1 cellular context compared by ENCODE assay signal in the genomic region with DNA sequence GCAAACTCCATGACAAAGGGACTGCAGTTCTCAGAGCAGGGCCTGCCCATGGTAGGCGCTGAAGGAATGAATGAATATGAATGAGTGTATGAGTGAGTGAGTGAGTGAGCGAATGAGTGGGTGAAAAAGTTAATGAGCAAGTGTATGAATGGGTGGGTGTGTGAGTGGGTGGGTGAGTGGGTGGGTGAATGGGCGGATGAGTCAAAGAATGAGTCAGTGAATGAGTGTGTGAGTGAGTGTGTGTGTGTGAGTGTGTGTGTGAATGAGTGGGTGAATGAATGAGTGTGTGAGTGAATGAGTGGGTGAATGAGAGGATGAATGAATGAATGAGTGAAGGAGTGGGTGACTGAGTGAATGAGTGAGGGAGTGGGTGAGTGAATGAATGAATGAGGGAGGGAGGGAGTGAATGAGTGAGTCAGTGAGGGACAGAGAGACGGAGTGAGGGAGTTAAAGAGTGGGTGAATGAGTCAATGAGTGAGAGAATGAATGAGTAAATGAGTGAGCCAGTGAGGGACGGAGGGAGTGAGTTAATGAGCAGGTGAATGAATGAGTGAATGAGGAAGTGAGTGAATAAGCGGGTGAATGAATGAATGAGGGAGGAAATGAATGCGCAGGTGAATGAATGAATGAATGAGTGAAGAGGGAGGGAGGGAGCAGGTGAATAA.
TF ChIP-seq lines count a peak whose summit lies in the region.

No MANE protein-coding gene starts in this region.

TF ChIP-seq in K562, 482 proteins besides CTCF, POLR2A, EP300 and RAD21 (continued from another document and continues in another):
- TF ChIP-seq, protein P1, sequence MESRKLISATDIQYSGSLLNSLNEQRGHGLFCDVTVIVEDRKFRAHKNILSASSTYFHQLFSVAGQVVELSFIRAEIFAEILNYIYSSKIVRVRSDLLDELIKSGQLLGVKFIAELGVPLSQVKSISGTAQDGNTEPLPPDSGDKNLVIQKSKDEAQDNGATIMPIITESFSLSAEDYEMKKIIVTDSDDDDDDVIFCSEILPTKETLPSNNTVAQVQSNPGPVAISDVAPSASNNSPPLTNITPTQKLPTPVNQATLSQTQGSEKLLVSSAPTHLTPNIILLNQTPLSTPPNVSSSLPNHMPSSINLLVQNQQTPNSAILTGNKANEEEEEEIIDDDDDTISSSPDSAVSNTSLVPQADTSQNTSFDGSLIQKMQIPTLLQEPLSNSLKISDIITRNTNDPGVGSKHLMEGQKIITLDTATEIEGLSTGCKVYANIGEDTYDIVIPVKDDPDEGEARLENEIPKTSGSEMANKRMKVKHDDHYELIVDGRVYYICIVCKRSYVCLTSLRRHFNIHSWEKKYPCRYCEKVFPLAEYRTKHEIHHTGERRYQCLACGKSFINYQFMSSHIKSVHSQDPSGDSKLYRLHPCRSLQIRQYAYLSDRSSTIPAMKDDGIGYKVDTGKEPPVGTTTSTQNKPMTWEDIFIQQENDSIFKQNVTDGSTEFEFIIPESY (CRISPR knock-in tag; IDR thresholded peaks at IDR 0.05), result no peak
- TF ChIP-seq, protein P2, sequence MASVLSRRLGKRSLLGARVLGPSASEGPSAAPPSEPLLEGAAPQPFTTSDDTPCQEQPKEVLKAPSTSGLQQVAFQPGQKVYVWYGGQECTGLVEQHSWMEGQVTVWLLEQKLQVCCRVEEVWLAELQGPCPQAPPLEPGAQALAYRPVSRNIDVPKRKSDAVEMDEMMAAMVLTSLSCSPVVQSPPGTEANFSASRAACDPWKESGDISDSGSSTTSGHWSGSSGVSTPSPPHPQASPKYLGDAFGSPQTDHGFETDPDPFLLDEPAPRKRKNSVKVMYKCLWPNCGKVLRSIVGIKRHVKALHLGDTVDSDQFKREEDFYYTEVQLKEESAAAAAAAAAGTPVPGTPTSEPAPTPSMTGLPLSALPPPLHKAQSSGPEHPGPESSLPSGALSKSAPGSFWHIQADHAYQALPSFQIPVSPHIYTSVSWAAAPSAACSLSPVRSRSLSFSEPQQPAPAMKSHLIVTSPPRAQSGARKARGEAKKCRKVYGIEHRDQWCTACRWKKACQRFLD (CRISPR knock-in tag; IDR thresholded peaks at IDR 0.05), result no peak
- no peak for TF ChIP-seq SIN3A (IDR thresholded peaks at IDR 0.05; ENCODE audit: borderline replicate concordance in 2 of 2, control insufficient read depth in 1 of 2, low read depth in 2 of 2, low read length in 2 of 2)
- no peak for TF ChIP-seq TEAD1 (CRISPR knock-in tag; IDR thresholded peaks at IDR 0.05)
- TF ChIP-seq CBX5 (IDR thresholded peaks at IDR 0.05; ENCODE audit: borderline replicate concordance, low read depth), result no peak
- no peak for TF ChIP-seq NELFE (IDR thresholded peaks at IDR 0.05; ENCODE audit: insufficient read depth, insufficient read length)
- no peak for TF ChIP-seq CC2D1A (IDR thresholded peaks at IDR 0.05)
- TF ChIP-seq NFIX (CRISPR knock-in tag; IDR thresholded peaks at IDR 0.05; ENCODE audit: low read depth), result no peak
- TF ChIP-seq ZKSCAN3 (CRISPR knock-in tag; IDR thresholded peaks at IDR 0.05), result no peak
- TF ChIP-seq, protein P3, sequence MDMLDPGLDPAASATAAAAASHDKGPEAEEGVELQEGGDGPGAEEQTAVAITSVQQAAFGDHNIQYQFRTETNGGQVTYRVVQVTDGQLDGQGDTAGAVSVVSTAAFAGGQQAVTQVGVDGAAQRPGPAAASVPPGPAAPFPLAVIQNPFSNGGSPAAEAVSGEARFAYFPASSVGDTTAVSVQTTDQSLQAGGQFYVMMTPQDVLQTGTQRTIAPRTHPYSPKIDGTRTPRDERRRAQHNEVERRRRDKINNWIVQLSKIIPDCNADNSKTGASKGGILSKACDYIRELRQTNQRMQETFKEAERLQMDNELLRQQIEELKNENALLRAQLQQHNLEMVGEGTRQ (CRISPR knock-in tag; IDR thresholded peaks at IDR 0.05), result no peak
- TF ChIP-seq, protein P4, sequence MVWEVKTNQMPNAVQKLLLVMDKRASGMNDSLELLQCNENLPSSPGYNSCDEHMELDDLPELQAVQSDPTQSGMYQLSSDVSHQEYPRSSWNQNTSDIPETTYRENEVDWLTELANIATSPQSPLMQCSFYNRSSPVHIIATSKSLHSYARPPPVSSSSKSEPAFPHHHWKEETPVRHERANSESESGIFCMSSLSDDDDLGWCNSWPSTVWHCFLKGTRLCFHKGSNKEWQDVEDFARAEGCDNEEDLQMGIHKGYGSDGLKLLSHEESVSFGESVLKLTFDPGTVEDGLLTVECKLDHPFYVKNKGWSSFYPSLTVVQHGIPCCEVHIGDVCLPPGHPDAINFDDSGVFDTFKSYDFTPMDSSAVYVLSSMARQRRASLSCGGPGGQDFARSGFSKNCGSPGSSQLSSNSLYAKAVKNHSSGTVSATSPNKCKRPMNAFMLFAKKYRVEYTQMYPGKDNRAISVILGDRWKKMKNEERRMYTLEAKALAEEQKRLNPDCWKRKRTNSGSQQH (CRISPR knock-in tag; IDR thresholded peaks at IDR 0.05), result peak; percentile 54; the same call in 1 of the 2 replicates
- no peak for TF ChIP-seq BRCA1 (IDR thresholded peaks at IDR 0.05)
- TF ChIP-seq BRCA1 (CRISPR knock-in tag; IDR thresholded peaks at IDR 0.05), result no peak
- TF ChIP-seq ZNF224 (CRISPR knock-in tag; IDR thresholded peaks at IDR 0.05), result no peak
- no peak for TF ChIP-seq KLF6 (CRISPR knock-in tag; IDR thresholded peaks at IDR 0.05; ENCODE audit: borderline replicate concordance)
- TF ChIP-seq KDM4B (IDR thresholded peaks at IDR 0.05; ENCODE audit: borderline replicate concordance in 2 of 2, low read depth in 1 of 2), result no peak
- TF ChIP-seq ZNF197 (CRISPR knock-in tag; IDR thresholded peaks at IDR 0.05; ENCODE audit: low read depth), result no peak
- no peak for TF ChIP-seq GABPB2 (CRISPR knock-in tag; conservative IDR thresholded peaks at IDR 0.05)
- no peak for TF ChIP-seq CBX8 (IDR thresholded peaks at IDR 0.05; ENCODE audit: borderline replicate concordance, extremely low read depth, low read depth, low read length, poor library complexity, severe bottlenecking)
- no peak for TF ChIP-seq FOS (IDR thresholded peaks at IDR 0.05; ENCODE audit: extremely low read depth, insufficient read length)
- TF ChIP-seq, protein P5, sequence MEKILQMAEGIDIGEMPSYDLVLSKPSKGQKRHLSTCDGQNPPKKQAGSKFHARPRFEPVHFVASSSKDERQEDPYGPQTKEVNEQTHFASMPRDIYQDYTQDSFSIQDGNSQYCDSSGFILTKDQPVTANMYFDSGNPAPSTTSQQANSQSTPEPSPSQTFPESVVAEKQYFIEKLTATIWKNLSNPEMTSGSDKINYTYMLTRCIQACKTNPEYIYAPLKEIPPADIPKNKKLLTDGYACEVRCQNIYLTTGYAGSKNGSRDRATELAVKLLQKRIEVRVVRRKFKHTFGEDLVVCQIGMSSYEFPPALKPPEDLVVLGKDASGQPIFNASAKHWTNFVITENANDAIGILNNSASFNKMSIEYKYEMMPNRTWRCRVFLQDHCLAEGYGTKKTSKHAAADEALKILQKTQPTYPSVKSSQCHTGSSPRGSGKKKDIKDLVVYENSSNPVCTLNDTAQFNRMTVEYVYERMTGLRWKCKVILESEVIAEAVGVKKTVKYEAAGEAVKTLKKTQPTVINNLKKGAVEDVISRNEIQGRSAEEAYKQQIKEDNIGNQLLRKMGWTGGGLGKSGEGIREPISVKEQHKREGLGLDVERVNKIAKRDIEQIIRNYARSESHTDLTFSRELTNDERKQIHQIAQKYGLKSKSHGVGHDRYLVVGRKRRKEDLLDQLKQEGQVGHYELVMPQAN (IDR thresholded peaks at IDR 0.05; ENCODE audit: borderline replicate concordance), result peak; percentile 61; the same call in 1 of the 2 replicates
- no peak for TF ChIP-seq TCF7 (IDR thresholded peaks at IDR 0.05; ENCODE audit: borderline replicate concordance)
- TF ChIP-seq, protein P6, sequence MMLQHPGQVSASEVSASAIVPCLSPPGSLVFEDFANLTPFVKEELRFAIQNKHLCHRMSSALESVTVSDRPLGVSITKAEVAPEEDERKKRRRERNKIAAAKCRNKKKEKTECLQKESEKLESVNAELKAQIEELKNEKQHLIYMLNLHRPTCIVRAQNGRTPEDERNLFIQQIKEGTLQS (IDR thresholded peaks at IDR 0.05), result peak; percentile 69
- TF ChIP-seq, protein P6 (CRISPR knock-in tag; conservative IDR thresholded peaks at IDR 0.05), result no peak
- TF ChIP-seq ZNF12 (CRISPR knock-in tag; IDR thresholded peaks at IDR 0.05), result no peak
- TF ChIP-seq XRCC4 (IDR thresholded peaks at IDR 0.05; ENCODE audit: extremely low read depth, insufficient read depth, insufficient read length), result no peak
- no peak for TF ChIP-seq ZSCAN29 (IDR thresholded peaks at IDR 0.05)
- no peak for TF ChIP-seq TAF1 (IDR thresholded peaks at IDR 0.05; ENCODE audit: control insufficient read depth, extremely low read depth, insufficient read depth, low read length, severe bottlenecking)
- TF ChIP-seq NFATC3 (IDR thresholded peaks at IDR 0.05), result no peak
- TF ChIP-seq, protein P7, sequence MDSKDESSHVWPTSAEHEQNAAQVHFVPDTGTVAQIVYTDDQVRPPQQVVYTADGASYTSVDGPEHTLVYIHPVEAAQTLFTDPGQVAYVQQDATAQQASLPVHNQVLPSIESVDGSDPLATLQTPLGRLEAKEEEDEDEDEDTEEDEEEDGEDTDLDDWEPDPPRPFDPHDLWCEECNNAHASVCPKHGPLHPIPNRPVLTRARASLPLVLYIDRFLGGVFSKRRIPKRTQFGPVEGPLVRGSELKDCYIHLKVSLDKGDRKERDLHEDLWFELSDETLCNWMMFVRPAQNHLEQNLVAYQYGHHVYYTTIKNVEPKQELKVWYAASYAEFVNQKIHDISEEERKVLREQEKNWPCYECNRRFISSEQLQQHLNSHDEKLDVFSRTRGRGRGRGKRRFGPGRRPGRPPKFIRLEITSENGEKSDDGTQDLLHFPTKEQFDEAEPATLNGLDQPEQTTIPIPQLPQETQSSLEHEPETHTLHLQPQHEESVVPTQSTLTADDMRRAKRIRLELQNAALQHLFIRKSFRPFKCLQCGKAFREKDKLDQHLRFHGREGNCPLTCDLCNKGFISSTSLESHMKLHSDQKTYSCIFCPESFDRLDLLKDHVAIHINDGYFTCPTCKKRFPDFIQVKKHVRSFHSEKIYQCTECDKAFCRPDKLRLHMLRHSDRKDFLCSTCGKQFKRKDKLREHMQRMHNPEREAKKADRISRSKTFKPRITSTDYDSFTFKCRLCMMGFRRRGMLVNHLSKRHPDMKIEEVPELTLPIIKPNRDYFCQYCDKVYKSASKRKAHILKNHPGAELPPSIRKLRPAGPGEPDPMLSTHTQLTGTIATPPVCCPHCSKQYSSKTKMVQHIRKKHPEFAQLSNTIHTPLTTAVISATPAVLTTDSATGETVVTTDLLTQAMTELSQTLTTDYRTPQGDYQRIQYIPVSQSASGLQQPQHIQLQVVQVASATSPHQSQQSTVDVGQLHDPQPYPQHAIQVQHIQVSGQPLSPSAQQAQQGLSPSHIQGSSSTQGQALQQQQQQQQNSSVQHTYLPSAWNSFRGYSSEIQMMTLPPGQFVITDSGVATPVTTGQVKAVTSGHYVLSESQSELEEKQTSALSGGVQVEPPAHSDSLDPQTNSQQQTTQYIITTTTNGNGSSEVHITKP (IDR thresholded peaks at IDR 0.05; ENCODE audit: partially characterized antibody), result no peak
- no peak for TF ChIP-seq NCOA6 (IDR thresholded peaks at IDR 0.05)
- TF ChIP-seq TBP (optimal IDR thresholded peaks at IDR 0.05; ENCODE audit: low read depth, low read length), result no peak
- TF ChIP-seq PTRF (tag; IDR thresholded peaks at IDR 0.05), result no peak
- TF ChIP-seq HSF4 (CRISPR knock-in tag; IDR thresholded peaks at IDR 0.05; ENCODE audit: borderline replicate concordance), result no peak
- no peak for TF ChIP-seq ZNF77 (CRISPR knock-in tag; IDR thresholded peaks at IDR 0.05)
- TF ChIP-seq NONO (IDR thresholded peaks at IDR 0.05; ENCODE audit: low read depth in 2 of 2, low read length in 1 of 2), result no peak
- TF ChIP-seq CBX1 (IDR thresholded peaks at IDR 0.05; ENCODE audit: low read depth), result no peak
- TF ChIP-seq SRSF7 (optimal IDR thresholded peaks at IDR 0.05; ENCODE audit: low read depth, low read length), result no peak
- TF ChIP-seq RAD51 (IDR thresholded peaks at IDR 0.05; ENCODE audit: borderline replicate concordance, low read depth), result no peak
- TF ChIP-seq ZBTB1 (CRISPR knock-in tag; IDR thresholded peaks at IDR 0.05; ENCODE audit: borderline replicate concordance, low read depth), result no peak
- TF ChIP-seq, protein P8, sequence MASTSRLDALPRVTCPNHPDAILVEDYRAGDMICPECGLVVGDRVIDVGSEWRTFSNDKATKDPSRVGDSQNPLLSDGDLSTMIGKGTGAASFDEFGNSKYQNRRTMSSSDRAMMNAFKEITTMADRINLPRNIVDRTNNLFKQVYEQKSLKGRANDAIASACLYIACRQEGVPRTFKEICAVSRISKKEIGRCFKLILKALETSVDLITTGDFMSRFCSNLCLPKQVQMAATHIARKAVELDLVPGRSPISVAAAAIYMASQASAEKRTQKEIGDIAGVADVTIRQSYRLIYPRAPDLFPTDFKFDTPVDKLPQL (IDR thresholded peaks at IDR 0.05; ENCODE audit: extremely low read depth, insufficient read length), result no peak
- no peak for TF ChIP-seq YBX1 (IDR thresholded peaks at IDR 0.05)
- TF ChIP-seq, protein P9, sequence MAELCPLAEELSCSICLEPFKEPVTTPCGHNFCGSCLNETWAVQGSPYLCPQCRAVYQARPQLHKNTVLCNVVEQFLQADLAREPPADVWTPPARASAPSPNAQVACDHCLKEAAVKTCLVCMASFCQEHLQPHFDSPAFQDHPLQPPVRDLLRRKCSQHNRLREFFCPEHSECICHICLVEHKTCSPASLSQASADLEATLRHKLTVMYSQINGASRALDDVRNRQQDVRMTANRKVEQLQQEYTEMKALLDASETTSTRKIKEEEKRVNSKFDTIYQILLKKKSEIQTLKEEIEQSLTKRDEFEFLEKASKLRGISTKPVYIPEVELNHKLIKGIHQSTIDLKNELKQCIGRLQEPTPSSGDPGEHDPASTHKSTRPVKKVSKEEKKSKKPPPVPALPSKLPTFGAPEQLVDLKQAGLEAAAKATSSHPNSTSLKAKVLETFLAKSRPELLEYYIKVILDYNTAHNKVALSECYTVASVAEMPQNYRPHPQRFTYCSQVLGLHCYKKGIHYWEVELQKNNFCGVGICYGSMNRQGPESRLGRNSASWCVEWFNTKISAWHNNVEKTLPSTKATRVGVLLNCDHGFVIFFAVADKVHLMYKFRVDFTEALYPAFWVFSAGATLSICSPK (IDR thresholded peaks at IDR 0.05; ENCODE audit: borderline replicate concordance), result 0 out of 2 replicates have a peak, but pooled peaks have one; percentile 30
- no peak for TF ChIP-seq ARHGAP35 (IDR thresholded peaks at IDR 0.05; ENCODE audit: partially characterized antibody)
- TF ChIP-seq ZNF184 (CRISPR knock-in tag; IDR thresholded peaks at IDR 0.05), result no peak
